1 cellular context compared by ENCODE assay signal in genomic region chr10:5625992-5626777, GRCh38.
A peak's percentile ranks its signal among the peaks of the same experiment; 100 is the strongest.
TF ChIP-seq lines count a peak whose summit lies in the region.

No MANE protein-coding gene starts in this region.

TF ChIP-seq in liver, 16 proteins besides CTCF, POLR2A, EP300 and RAD21 (continued from another document):
- peak; percentile 72 for TF ChIP-seq ZBTB33 (IDR thresholded peaks at IDR 0.05)
